1 cellular context compared by ENCODE assay signal in the genomic region with DNA sequence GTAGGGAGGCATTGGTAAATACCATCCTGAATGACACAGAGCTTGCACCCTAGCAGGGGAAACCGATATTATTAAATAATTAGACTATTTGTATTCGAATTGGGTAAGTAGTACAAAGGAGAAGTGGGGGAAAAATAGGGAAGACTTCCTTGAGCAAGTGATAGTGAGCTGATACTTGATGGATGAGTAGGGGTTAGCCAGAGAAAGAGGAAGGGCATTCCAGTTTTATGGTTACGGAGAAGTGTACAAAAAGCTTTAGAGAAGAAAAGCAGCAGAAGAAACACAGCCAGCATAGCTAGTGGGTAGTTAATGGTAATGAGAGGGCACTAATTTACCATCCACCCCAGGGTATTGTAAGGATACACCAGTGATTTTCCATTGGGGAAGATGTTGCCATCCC.
TF ChIP-seq lines count a peak whose summit lies in the region.

No MANE protein-coding gene starts in this region.

TF ChIP-seq in H1, 55 proteins besides CTCF, POLR2A, EP300 and RAD21:
- TF ChIP-seq SAP30 (IDR thresholded peaks at IDR 0.05; ENCODE audit: insufficient read depth, insufficient replicate concordance, low read length) (no peak), CBX5 (IDR thresholded peaks at IDR 0.05; ENCODE audit: low read depth, low read length) (no peak), SRF (IDR thresholded peaks at IDR 0.05; ENCODE audit: low read depth, low read length) (no peak), POLR2AphosphoS5 (IDR thresholded peaks at IDR 0.05; ENCODE audit: low read depth, low read length) (no peak), TAF1 (IDR thresholded peaks at IDR 0.05; ENCODE audit: low read depth, low read length) (no peak), SP1 (IDR thresholded peaks at IDR 0.05; ENCODE audit: low read depth, low read length) (no peak), KDM5A (IDR thresholded peaks at IDR 0.05; ENCODE audit: low read length) (no peak), TAF7 (optimal IDR thresholded peaks at IDR 0.05; ENCODE audit: borderline replicate concordance, low read depth, low read length) (no peak), GABPA (IDR thresholded peaks at IDR 0.05; ENCODE audit: borderline replicate concordance, insufficient read depth, low read length) (no peak), RFX5 (IDR thresholded peaks at IDR 0.05; ENCODE audit: borderline replicate concordance, low read depth, low read length) (no peak)
- TF ChIP-seq, protein P1, sequence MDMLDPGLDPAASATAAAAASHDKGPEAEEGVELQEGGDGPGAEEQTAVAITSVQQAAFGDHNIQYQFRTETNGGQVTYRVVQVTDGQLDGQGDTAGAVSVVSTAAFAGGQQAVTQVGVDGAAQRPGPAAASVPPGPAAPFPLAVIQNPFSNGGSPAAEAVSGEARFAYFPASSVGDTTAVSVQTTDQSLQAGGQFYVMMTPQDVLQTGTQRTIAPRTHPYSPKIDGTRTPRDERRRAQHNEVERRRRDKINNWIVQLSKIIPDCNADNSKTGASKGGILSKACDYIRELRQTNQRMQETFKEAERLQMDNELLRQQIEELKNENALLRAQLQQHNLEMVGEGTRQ (IDR thresholded peaks at IDR 0.05; ENCODE audit: low read length): no peak
TF ChIP-seq in H1: peak in this region for 0.
